ENCODE assay signal across 1 cellular context in the genomic region with DNA sequence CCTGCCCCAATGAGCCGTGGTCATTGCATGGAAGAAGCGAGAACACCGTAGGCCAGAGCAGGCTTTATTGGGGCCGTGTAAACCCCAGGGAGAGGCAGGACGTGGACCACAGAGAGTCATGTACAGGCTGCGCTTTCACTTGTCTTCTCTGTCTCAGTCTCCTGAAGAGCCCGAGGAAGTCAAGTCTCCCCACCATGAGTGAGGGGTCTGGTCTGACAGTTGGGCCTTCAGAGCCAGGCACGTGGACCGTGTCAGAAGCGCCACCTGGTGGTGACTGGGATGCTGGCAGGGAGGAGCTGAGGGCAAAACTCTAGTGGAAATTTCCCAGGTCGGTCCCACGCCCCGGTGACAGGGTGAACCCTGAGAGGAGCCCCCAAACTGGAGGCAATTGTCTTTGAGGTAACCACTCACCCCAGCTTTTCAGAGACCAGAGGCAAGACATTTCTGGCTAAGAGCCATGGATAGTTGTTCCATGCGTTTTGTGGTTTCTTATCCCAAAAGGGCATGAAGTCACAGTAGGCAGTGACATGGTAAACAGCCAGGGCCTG.
TF ChIP-seq lines count a peak whose summit lies in the region.

No MANE protein-coding gene starts in this region.

TF ChIP-seq in GM12878, 131 proteins besides CTCF, POLR2A, EP300 and RAD21:
- TF ChIP-seq, protein P1, sequence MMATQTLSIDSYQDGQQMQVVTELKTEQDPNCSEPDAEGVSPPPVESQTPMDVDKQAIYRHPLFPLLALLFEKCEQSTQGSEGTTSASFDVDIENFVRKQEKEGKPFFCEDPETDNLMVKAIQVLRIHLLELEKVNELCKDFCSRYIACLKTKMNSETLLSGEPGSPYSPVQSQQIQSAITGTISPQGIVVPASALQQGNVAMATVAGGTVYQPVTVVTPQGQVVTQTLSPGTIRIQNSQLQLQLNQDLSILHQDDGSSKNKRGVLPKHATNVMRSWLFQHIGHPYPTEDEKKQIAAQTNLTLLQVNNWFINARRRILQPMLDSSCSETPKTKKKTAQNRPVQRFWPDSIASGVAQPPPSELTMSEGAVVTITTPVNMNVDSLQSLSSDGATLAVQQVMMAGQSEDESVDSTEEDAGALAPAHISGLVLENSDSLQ (IDR thresholded peaks at IDR 0.05), result peak; percentile 34; the same call in 1 of the 2 replicates
- TF ChIP-seq MXI1 (IDR thresholded peaks at IDR 0.05; ENCODE audit: low read depth, low read length) (no peak), SUZ12 (IDR thresholded peaks at IDR 0.05; ENCODE audit: unreplicated experiment) (no peak), ESRRA (IDR thresholded peaks at IDR 0.05; ENCODE audit: low read length) (no peak), NR2C1 (IDR thresholded peaks at IDR 0.05) (no peak), IRF5 (IDR thresholded peaks at IDR 0.05; ENCODE audit: borderline replicate concordance) (no peak), CHD1 (IDR thresholded peaks at IDR 0.05; ENCODE audit: low read depth, low read length) (no peak), PAX5 (IDR thresholded peaks at IDR 0.05; ENCODE audit: borderline replicate concordance, low read depth, low read length) (no peak), WRNIP1 (IDR thresholded peaks at IDR 0.05; ENCODE audit: borderline replicate concordance, low read depth, low read length) (no peak), MTA3 (IDR thresholded peaks at IDR 0.05; ENCODE audit: borderline replicate concordance, low read length) (peak; percentile 47; the same call in 1 of the 2 replicates), IKZF1 (conservative IDR thresholded peaks at IDR 0.05) (no peak), BHLHE40 (IDR thresholded peaks at IDR 0.05; ENCODE audit: borderline replicate concordance in 1 of 2, low read depth in 2 of 2, low read length in 1 of 2) (peak; percentile 72 to 73), RBBP5 (conservative IDR thresholded peaks at IDR 0.05) (no peak), BCL11A (IDR thresholded peaks at IDR 0.05; ENCODE audit: low read depth, low read length) (no peak), CBX5 (IDR thresholded peaks at IDR 0.05; ENCODE audit: low read depth) (no peak), SMC3 (IDR thresholded peaks at IDR 0.05; ENCODE audit: borderline replicate concordance, low read length) (peak; percentile 94), IRF4 (IDR thresholded peaks at IDR 0.05; ENCODE audit: low read depth, low read length) (no peak), NFXL1 (IDR thresholded peaks at IDR 0.05; ENCODE audit: borderline replicate concordance) (no peak), ATF3 (IDR thresholded peaks at IDR 0.05; ENCODE audit: borderline replicate concordance, extremely low read depth, low read depth, low read length) (0 out of 2 replicates have a peak, but pooled peaks have one; percentile 16), RB1 (IDR thresholded peaks at IDR 0.05; ENCODE audit: borderline replicate concordance) (0 out of 2 replicates have a peak, but pooled peaks have one; percentile 41), E2F8 (IDR thresholded peaks at IDR 0.05; ENCODE audit: low read depth, partially characterized antibody) (no peak), USF1 (IDR thresholded peaks at IDR 0.05; ENCODE audit: borderline replicate concordance, extremely low read length, insufficient read depth, low read depth, low read length) (peak; percentile 48), ATF7 (IDR thresholded peaks at IDR 0.05; ENCODE audit: low read depth) (no peak), YY1 (IDR thresholded peaks at IDR 0.05; ENCODE audit: low read depth, low read length) (0 out of 2 replicates have a peak, but pooled peaks have one; percentile 61), ZZZ3 (IDR thresholded peaks at IDR 0.05; ENCODE audit: control insufficient read depth, insufficient read length, low read depth) (no peak)
- TF ChIP-seq, protein P2, sequence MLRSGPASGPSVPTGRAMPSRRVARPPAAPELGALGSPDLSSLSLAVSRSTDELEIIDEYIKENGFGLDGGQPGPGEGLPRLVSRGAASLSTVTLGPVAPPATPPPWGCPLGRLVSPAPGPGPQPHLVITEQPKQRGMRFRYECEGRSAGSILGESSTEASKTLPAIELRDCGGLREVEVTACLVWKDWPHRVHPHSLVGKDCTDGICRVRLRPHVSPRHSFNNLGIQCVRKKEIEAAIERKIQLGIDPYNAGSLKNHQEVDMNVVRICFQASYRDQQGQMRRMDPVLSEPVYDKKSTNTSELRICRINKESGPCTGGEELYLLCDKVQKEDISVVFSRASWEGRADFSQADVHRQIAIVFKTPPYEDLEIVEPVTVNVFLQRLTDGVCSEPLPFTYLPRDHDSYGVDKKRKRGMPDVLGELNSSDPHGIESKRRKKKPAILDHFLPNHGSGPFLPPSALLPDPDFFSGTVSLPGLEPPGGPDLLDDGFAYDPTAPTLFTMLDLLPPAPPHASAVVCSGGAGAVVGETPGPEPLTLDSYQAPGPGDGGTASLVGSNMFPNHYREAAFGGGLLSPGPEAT (IDR thresholded peaks at IDR 0.05; ENCODE audit: low read depth), result no peak
- TF ChIP-seq, protein P3, sequence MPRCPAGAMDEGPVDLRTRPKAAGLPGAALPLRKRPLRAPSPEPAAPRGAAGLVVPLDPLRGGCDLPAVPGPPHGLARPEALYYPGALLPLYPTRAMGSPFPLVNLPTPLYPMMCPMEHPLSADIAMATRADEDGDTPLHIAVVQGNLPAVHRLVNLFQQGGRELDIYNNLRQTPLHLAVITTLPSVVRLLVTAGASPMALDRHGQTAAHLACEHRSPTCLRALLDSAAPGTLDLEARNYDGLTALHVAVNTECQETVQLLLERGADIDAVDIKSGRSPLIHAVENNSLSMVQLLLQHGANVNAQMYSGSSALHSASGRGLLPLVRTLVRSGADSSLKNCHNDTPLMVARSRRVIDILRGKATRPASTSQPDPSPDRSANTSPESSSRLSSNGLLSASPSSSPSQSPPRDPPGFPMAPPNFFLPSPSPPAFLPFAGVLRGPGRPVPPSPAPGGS (IDR thresholded peaks at IDR 0.05; ENCODE audit: borderline replicate concordance, insufficient read depth, low read depth, low read length, poor library complexity, severe bottlenecking), result no peak
